In genomic region chr4:38510201-38510600, GRCh38 we compare ENCODE assay signal across 24 cellular contexts.
DNase-seq lines count a peak whose midpoint lies in the region; ATAC-seq and TF ChIP-seq lines count a peak whose summit lies in the region.
"Had no signal": no experiment of that assay in that cellular context is flagged by ENCODE, and none has a peak within 500 bp of the region (broad histone marks: within the 10 kb centered on the region; RNA-seq: fewer than 3 reads in every experiment).

No MANE protein-coding gene starts in this region.

- intact Hi-C loops in activated CD4-positive, alpha-beta T cell treated with anti-CD3 and anti-CD28 coated beads, Interleukin-2, amount 10 ng/mL, durations not matched to agents 24 days and 14 days (cut with micrococcal nuclease) = no loop called here

- H3K4me3 Mint-ChIP-seq in activated CD4-positive, alpha-beta T cell treated with anti-CD3 and anti-CD28 coated beads, Interleukin-2, amount 10 ng/mL, durations not matched to agents 24 days and 14 days = peak overlapping the region; percentile 65
- H3K4me3 Mint-ChIP-seq in CD8-positive, alpha-beta memory T cell = peak overlapping the region; percentile 70 to 93 (median 80)
- peak overlapping the region; percentile 58 for H3K4me3 Mint-ChIP-seq in activated naive CD8-positive, alpha-beta T cell
- H3K4me3 Mint-ChIP-seq in endothelial cell (ENCODE audit: unreplicated experiment) = no peak overlapping the region

- H3K27me3 ChIP-seq in CD8-positive, alpha-beta memory T cell (ENCODE audit: insufficient read depth, low read length, poor library complexity, severe bottlenecking) = no peaks in the 10 kb centered on the region
- H3K27me3 ChIP-seq in mononuclear cell (ENCODE audit: insufficient read depth, low read length) = no peaks in the 10 kb centered on the region
- H3K27me3 ChIP-seq: body of pancreas, heart right ventricle had no signal

- H3K27ac Mint-ChIP-seq in activated CD4-positive, alpha-beta T cell treated with anti-CD3 and anti-CD28 coated beads, Interleukin-2, amount 10 ng/mL, durations not matched to agents 24 days and 14 days = peak overlapping the region; percentile 27
- peak overlapping the region; percentile 59 to 95 (median 88) for H3K27ac Mint-ChIP-seq in CD8-positive, alpha-beta memory T cell
- peak overlapping the region; percentile 86 for H3K27ac Mint-ChIP-seq in activated naive CD8-positive, alpha-beta T cell
- no peak overlapping the region for H3K27ac Mint-ChIP-seq in endothelial cell (ENCODE audit: unreplicated experiment)

- DNase-seq in activated CD4-positive, alpha-beta T cell treated with anti-CD3 and anti-CD28 coated beads, Interleukin-2, amount 10 ng/mL, durations not matched to agents 24 days and 14 days = no peak
- no peak for DNase-seq in activated CD4-positive, alpha-beta T cell treated with anti-CD3 and anti-CD28 coated beads for 4 hours
- DNase-seq in CD8-positive, alpha-beta memory T cell = peak in 1 of 5 donors; percentile 8
- DNase-seq in H4 (ENCODE audit: low spot score) = no peak
- DNase-seq in endothelial cell (ENCODE audit: low spot score) = no peak
- DNase-seq: activated CD8-positive, alpha-beta memory T cell treated with anti-CD3 and anti-CD28 coated beads, Interleukin-2, amount 50 U/mL, for 4 hours; body of pancreas; Caco-2; DMS79; erythroblast; foreskin fibroblast; heart right ventricle; Karpas-422; left cardiac atrium; mammary epithelial cell; NCI-H1694 treated with DMSO at 0.1 percent for 48 hours; NCI-H2171 treated with DMSO at 0.1 percent for 48 hours; NCI-H524; retina; SIG-M5 had no signal

- peak overlapping the region; percentile 68 for H3K4me3 ChIP-seq in CD8-positive, alpha-beta memory T cell (ENCODE audit: low read length)
- H3K4me3 ChIP-seq in mononuclear cell (ENCODE audit: low read length) = peak overlapping the region; percentile 24
- H3K4me3 ChIP-seq: body of pancreas had no signal

- peaks cover 58% of the 10 kb centered on the region for H3K4me1 Mint-ChIP-seq in activated CD4-positive, alpha-beta T cell treated with anti-CD3 and anti-CD28 coated beads, Interleukin-2, amount 10 ng/mL, durations not matched to agents 24 days and 14 days
- H3K4me1 Mint-ChIP-seq in CD8-positive, alpha-beta memory T cell = peaks cover 87 to 98% (median 93%) of the 10 kb centered on the region in 3 donors
- peaks cover 87% of the 10 kb centered on the region for H3K4me1 Mint-ChIP-seq in activated naive CD8-positive, alpha-beta T cell (ENCODE audit: low read depth)
- peaks cover 8% of the 10 kb centered on the region for H3K4me1 Mint-ChIP-seq in endothelial cell (ENCODE audit: unreplicated experiment)

- H3K36me3 ChIP-seq in CD8-positive, alpha-beta memory T cell (ENCODE audit: insufficient read depth, low read length) = no peaks in the 10 kb centered on the region
- H3K36me3 ChIP-seq: heart right ventricle had no signal

- H3K9me3 Mint-ChIP-seq in activated CD4-positive, alpha-beta T cell treated with anti-CD3 and anti-CD28 coated beads, Interleukin-2, amount 10 ng/mL, durations not matched to agents 24 days and 14 days = no peaks in the 10 kb centered on the region
- no peaks in the 10 kb centered on the region for H3K9me3 Mint-ChIP-seq in CD8-positive, alpha-beta memory T cell
- no peaks in the 10 kb centered on the region for H3K9me3 Mint-ChIP-seq in activated naive CD8-positive, alpha-beta T cell (ENCODE audit: low read depth)
- no peaks in the 10 kb centered on the region for H3K9me3 Mint-ChIP-seq in endothelial cell (ENCODE audit: unreplicated experiment)

- CTCF ChIA-PET in CD8-positive, alpha-beta memory T cell (lab: Charles Lee) = interaction anchor here (0.8 to 2.7 kb wide), 8 partner anchors 13 to 331 kb away, joined by 3 to 16 read pairs (median 4); no protein-coding TSS in a partner anchor

- no peaks in the 10 kb centered on the region for H3K9me3 ChIP-seq in CD8-positive, alpha-beta memory T cell (ENCODE audit: low read length)
- no peaks in the 10 kb centered on the region for H3K9me3 ChIP-seq in mononuclear cell (ENCODE audit: low read depth, low read length)
- H3K9me3 ChIP-seq: body of pancreas, Caco-2, heart right ventricle had no signal

- POLR2A ChIA-PET in CD8-positive, alpha-beta memory T cell (lab: Charles Lee) = interaction anchor here (0.7 to 2.0 kb wide), 4 partner anchors 19 to 159 kb away, joined by 3 to 16 read pairs (median 7); no protein-coding TSS in a partner anchor

- ATAC-seq in GM18873 (IDR thresholded peaks at IDR 0.05; ENCODE audit: low FRiP score, unreplicated experiment) = no peak
- ATAC-seq: body of pancreas, heart right ventricle, Panc1 had no signal

- no peak for TF ChIP-seq CTCF in endothelial cell (IDR thresholded peaks at IDR 0.05; ENCODE audit: unreplicated experiment)

- peaks cover 43% of the 10 kb centered on the region for H3K27me3 Mint-ChIP-seq in activated CD4-positive, alpha-beta T cell treated with anti-CD3 and anti-CD28 coated beads, Interleukin-2, amount 10 ng/mL, durations not matched to agents 24 days and 14 days
- H3K27me3 Mint-ChIP-seq in CD8-positive, alpha-beta memory T cell = peaks cover 0 to 6% of the 10 kb centered on the region in 2 donors
- no peaks in the 10 kb centered on the region for H3K27me3 Mint-ChIP-seq in activated naive CD8-positive, alpha-beta T cell
- no peaks in the 10 kb centered on the region for H3K27me3 Mint-ChIP-seq in endothelial cell (ENCODE audit: unreplicated experiment)

- peak overlapping the region; percentile 35 for H3K27ac ChIP-seq in CD8-positive, alpha-beta memory T cell (ENCODE audit: low read depth, low read length)
- H3K27ac ChIP-seq: body of pancreas had no signal

- peaks cover 16% of the 10 kb centered on the region for H3K36me3 Mint-ChIP-seq in activated CD4-positive, alpha-beta T cell treated with anti-CD3 and anti-CD28 coated beads, Interleukin-2, amount 10 ng/mL, durations not matched to agents 24 days and 14 days (ENCODE audit: low read depth)
- H3K36me3 Mint-ChIP-seq in CD8-positive, alpha-beta memory T cell = peaks cover 15 to 40% (median 31%) of the 10 kb centered on the region in 3 donors
- H3K36me3 Mint-ChIP-seq in activated naive CD8-positive, alpha-beta T cell = peaks cover 9% of the 10 kb centered on the region
- H3K36me3 Mint-ChIP-seq in endothelial cell (ENCODE audit: low read depth, unreplicated experiment) = peaks cover 3% of the 10 kb centered on the region

- H3K4me1 ChIP-seq in CD8-positive, alpha-beta memory T cell (ENCODE audit: insufficient read depth, low read length) = peaks cover 81% of the 10 kb centered on the region
- peaks cover 33% of the 10 kb centered on the region for H3K4me1 ChIP-seq in mononuclear cell (ENCODE audit: insufficient read depth, low read length)
- H3K4me1 ChIP-seq: body of pancreas, Caco-2, heart right ventricle had no signal
